ENCODE assay signal across 27 cellular contexts in the genomic region with DNA sequence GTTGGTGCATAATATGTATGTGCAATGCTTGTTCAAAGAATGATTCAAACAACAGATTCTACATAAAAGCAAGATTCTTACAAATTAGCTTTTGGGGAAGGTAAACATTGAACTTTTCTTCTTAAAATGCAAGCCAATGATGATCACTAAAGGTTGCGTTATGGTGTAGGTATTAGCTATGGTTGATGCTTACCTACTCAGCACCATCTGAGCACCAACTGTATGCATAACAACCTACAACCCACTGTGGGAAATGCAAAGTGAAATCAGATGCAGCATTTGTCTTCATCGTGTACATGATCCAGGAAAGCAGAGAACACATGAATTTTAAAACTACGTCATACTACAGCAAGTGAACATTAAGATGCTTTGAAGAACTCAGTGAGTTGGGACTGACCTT. TPM values are rescaled to one million over a fixed set of nuclear protein-coding genes. Genes with fewer than 3 reads are reported as not detected.
DNase-seq lines count a peak whose midpoint lies in the region; ATAC-seq and TF ChIP-seq lines count a peak whose summit lies in the region.
"Had no signal": no experiment of that assay in that cellular context is flagged by ENCODE, and none has a peak within 500 bp of the region (broad histone marks: within the 10 kb centered on the region; RNA-seq: fewer than 3 reads in every experiment).

No MANE protein-coding gene starts in this region.

- peaks cover 21% of the 10 kb centered on the region for H4K20me1 ChIP-seq in osteoblast (ENCODE audit: insufficient read depth, low read length)

- DNase-seq in CD4-positive, alpha-beta T cell: no peak
- DNase-seq in MG63: no peak
- DNase-seq in fibroblast of the aortic adventitia (ENCODE audit: low read depth): no peak
- no peak for DNase-seq in osteoblast (ENCODE audit: insufficient read length, low spot score, missing footprints)
- no peak for DNase-seq in NCI-H146 (lab: John Stamatoyannopoulos, UW)
- no peak for DNase-seq in glomerular visceral epithelial cell (ENCODE audit: extremely low spot score)
- no peak for DNase-seq in activated T-helper 2 cell treated with anti-CD3 and anti-CD28 coated beads, Interferon-gamma antibody, Interleukin-2, Interleukin-4, amounts not matched to agents 10 μg/mL and 5 μg/mL and 100 μg/mL, durations not matched to agents 14 hours and 24 hours and 36 hours (ENCODE audit: low spot score)
- DNase-seq: activated CD4-positive, alpha-beta T cell treated with anti-CD3 and anti-CD28 coated beads, Interleukin-2, amount 50 U/mL, for 4 hours; activated CD8-positive, alpha-beta memory T cell treated with anti-CD3 and anti-CD28 coated beads, Interleukin-2, amount 50 U/mL, for 48 hours; activated gamma-delta T cell; CD4-positive, CD25-positive, alpha-beta regulatory T cell; DMS153; foreskin melanocyte; left cardiac atrium; NCI-H1105; NCI-H2107; NCI-H524 had no signal

- no peak for TF ChIP-seq CTCF in CD4-positive, alpha-beta T cell (IDR thresholded peaks at IDR 0.05)
- TF ChIP-seq CTCF in fibroblast of the aortic adventitia (IDR thresholded peaks at IDR 0.05; ENCODE audit: insufficient read depth, low read length) (no peak), osteoblast (IDR thresholded peaks at IDR 0.05; ENCODE audit: extremely low read depth, low read depth, low read length) (no peak)

- no peak overlapping the region for H3K27ac Mint-ChIP-seq in CD4-positive, alpha-beta T cell
- no peak overlapping the region for H3K27ac Mint-ChIP-seq in activated T-helper 2 cell treated with anti-CD3 and anti-CD28 coated beads, Interferon-gamma antibody, Interleukin-2, Interleukin-4, amounts not matched to agents 10 μg/mL and 5 μg/mL and 100 μg/mL, durations not matched to agents 14 hours and 24 hours and 36 hours
- H3K27ac Mint-ChIP-seq: CD4-positive, CD25-positive, alpha-beta regulatory T cell; dendritic cell treated with granulocyte-macrophage colony-stimulating factor and Interleukin-4, amounts not matched to agents 40 ng/mL and 50 ng/mL, for 4 days; WTC11 had no signal

- H2AFZ ChIP-seq in osteoblast (ENCODE audit: low read length): no peak overlapping the region

- H3K4me1 Mint-ChIP-seq in CD4-positive, alpha-beta T cell (ENCODE audit: low read depth): peaks cover 9% of the 10 kb centered on the region
- H3K4me1 Mint-ChIP-seq in activated T-helper 2 cell treated with anti-CD3 and anti-CD28 coated beads, Interferon-gamma antibody, Interleukin-2, Interleukin-4, amounts not matched to agents 10 μg/mL and 5 μg/mL and 100 μg/mL, durations not matched to agents 14 hours and 24 hours and 36 hours (ENCODE audit: low read depth): peaks cover 5% of the 10 kb centered on the region

- no peak for ATAC-seq in CD4-positive, alpha-beta T cell (ENCODE audit: poor library complexity)
- no peak for ATAC-seq in HG03521 (IDR thresholded peaks at IDR 0.05; ENCODE audit: unreplicated experiment)
- ATAC-seq: GM12878, left cardiac atrium, SK-N-SH treated with all-trans-retinoic acid at 6 μM for 48 hours, WTC11 had no signal

- H3K4me3 ChIP-seq in MG63 (peak overlapping the region; percentile 70; the same call in 1 of the 2 replicates), fibroblast of the aortic adventitia (ENCODE audit: low read depth, low read length) (peak overlapping the region; percentile 52), osteoblast (ENCODE audit: insufficient read depth, low read length) (no peak overlapping the region)
- H3K4me3 ChIP-seq: breast epithelium, GM12878, right atrium auricular region, vagina had no signal

- H3K4me3 Mint-ChIP-seq in CD4-positive, alpha-beta T cell: peak overlapping the region; percentile 21
- H3K4me3 Mint-ChIP-seq in activated T-helper 2 cell treated with anti-CD3 and anti-CD28 coated beads, Interferon-gamma antibody, Interleukin-2, Interleukin-4, amounts not matched to agents 10 μg/mL and 5 μg/mL and 100 μg/mL, durations not matched to agents 14 hours and 24 hours and 36 hours (ENCODE audit: low read depth): no peak overlapping the region
- H3K4me3 Mint-ChIP-seq: dendritic cell treated with granulocyte-macrophage colony-stimulating factor and Interleukin-4, amounts not matched to agents 40 ng/mL and 50 ng/mL, for 4 days had no signal

- H3K36me3 Mint-ChIP-seq in CD4-positive, alpha-beta T cell (ENCODE audit: low read depth): no peaks in the 10 kb centered on the region
- no peaks in the 10 kb centered on the region for H3K36me3 Mint-ChIP-seq in activated T-helper 2 cell treated with anti-CD3 and anti-CD28 coated beads, Interferon-gamma antibody, Interleukin-2, Interleukin-4, amounts not matched to agents 10 μg/mL and 5 μg/mL and 100 μg/mL, durations not matched to agents 14 hours and 24 hours and 36 hours (ENCODE audit: low read depth)
- H3K36me3 Mint-ChIP-seq: CD4-positive, CD25-positive, alpha-beta regulatory T cell had no signal

- no peak overlapping the region for H3K27ac ChIP-seq in CD4-positive, alpha-beta T cell (ENCODE audit: low read depth, low read length)
- no peak overlapping the region for H3K27ac ChIP-seq in osteoblast (ENCODE audit: low read depth, low read length)
- H3K27ac ChIP-seq: breast epithelium, right atrium auricular region, RWPE1, vagina had no signal

- peaks cover 6% of the 10 kb centered on the region for H3K27me3 ChIP-seq in CD4-positive, alpha-beta T cell (ENCODE audit: control insufficient read depth, insufficient read depth, low read length)
- H3K27me3 ChIP-seq in MG63: no peaks in the 10 kb centered on the region
- H3K27me3 ChIP-seq in osteoblast (ENCODE audit: insufficient read depth, low read length): no peaks in the 10 kb centered on the region
- H3K27me3 ChIP-seq: breast epithelium, right atrium auricular region, vagina had no signal

- intact Hi-C loops in CD4-positive, alpha-beta T cell (cut with DNase I, micrococcal nuclease): no loop called here
- intact Hi-C loops in activated T-helper 2 cell treated with anti-CD3 and anti-CD28 coated beads, Interferon-gamma antibody, Interleukin-2, Interleukin-4, amounts not matched to agents 10 μg/mL and 5 μg/mL and 100 μg/mL, durations not matched to agents 14 hours and 24 hours and 36 hours (cut with micrococcal nuclease): no loop called here

- H3K4me2 ChIP-seq in osteoblast (ENCODE audit: insufficient read depth, low read length): peak overlapping the region; percentile 31

- H3K4me1 ChIP-seq in osteoblast (ENCODE audit: insufficient read depth, low read length): peaks cover 4% of the 10 kb centered on the region
- H3K4me1 ChIP-seq: breast epithelium had no signal

- CTCF ChIA-PET in CD4-positive, alpha-beta T cell (lab: Charles Lee): no interaction called here

- no peaks in the 10 kb centered on the region for H3K9me3 Mint-ChIP-seq in CD4-positive, alpha-beta T cell
- H3K9me3 Mint-ChIP-seq in activated T-helper 2 cell treated with anti-CD3 and anti-CD28 coated beads, Interferon-gamma antibody, Interleukin-2, Interleukin-4, amounts not matched to agents 10 μg/mL and 5 μg/mL and 100 μg/mL, durations not matched to agents 14 hours and 24 hours and 36 hours: no peaks in the 10 kb centered on the region
- H3K9me3 Mint-ChIP-seq: dendritic cell treated with granulocyte-macrophage colony-stimulating factor and Interleukin-4, amounts not matched to agents 40 ng/mL and 50 ng/mL, for 4 days had no signal

- no peaks in the 10 kb centered on the region for H3K9me3 ChIP-seq in CD4-positive, alpha-beta T cell (ENCODE audit: control insufficient read depth, low read length)
- no peaks in the 10 kb centered on the region for H3K9me3 ChIP-seq in MG63
- no peaks in the 10 kb centered on the region for H3K9me3 ChIP-seq in osteoblast (ENCODE audit: low read depth, low read length)
- H3K9me3 ChIP-seq: breast epithelium, right atrium auricular region, vagina had no signal

- peaks cover 67% of the 10 kb centered on the region for H3K79me2 ChIP-seq in osteoblast (ENCODE audit: insufficient read depth, low read length)

- H3K36me3 ChIP-seq in MG63: peaks cover 11% of the 10 kb centered on the region; the same call in 1 of the 2 replicates
- no peaks in the 10 kb centered on the region for H3K36me3 ChIP-seq in osteoblast (ENCODE audit: insufficient read depth, low read length)
- H3K36me3 ChIP-seq: breast epithelium, right atrium auricular region, vagina had no signal

- H3K27me3 Mint-ChIP-seq in CD4-positive, alpha-beta T cell: peaks cover 6% of the 10 kb centered on the region
- H3K27me3 Mint-ChIP-seq in activated T-helper 2 cell treated with anti-CD3 and anti-CD28 coated beads, Interferon-gamma antibody, Interleukin-2, Interleukin-4, amounts not matched to agents 10 μg/mL and 5 μg/mL and 100 μg/mL, durations not matched to agents 14 hours and 24 hours and 36 hours (ENCODE audit: low read depth): peaks cover 56% of the 10 kb centered on the region

- POLR2A ChIA-PET in CD4-positive, alpha-beta T cell (lab: Charles Lee): no interaction called here

RNA-seq across cellular contexts. Expression of a gene that starts 2.6 kb away (rescaled TPM):
- 1 to 10 TPM; 1.8 to 2.6 TPM for total RNA-seq in CD4-positive, alpha-beta T cell
- 26.2 and 27.3 TPM in 2 replicates for total RNA-seq in MG63 (2014; rRNA removed; shearing (Covaris generic); ENCODE audit: low replicate concordance)
- total RNA-seq in fibroblast of the aortic adventitia (ENCODE audit: low replicate concordance): 32.9 and 43.6 TPM in 2 replicates
- total RNA-seq in osteoblast: 25.0 and 28.9 TPM in 2 replicates
- total RNA-seq in activated T-helper 2 cell treated with anti-CD3 and anti-CD28 coated beads, Interferon-gamma antibody, Interleukin-2, Interleukin-4, amounts not matched to agents 10 μg/mL and 5 μg/mL and 100 μg/mL, durations not matched to agents 14 hours and 24 hours and 36 hours: 2.9 and 3.6 TPM in 2 replicates
- total RNA-seq: HT-29 had no signal
